ENCODE assay signal across 8 cellular contexts in genomic region chr6:53544050-53544499, GRCh38. TPM values are rescaled to one million over a fixed set of nuclear protein-coding genes. Genes with fewer than 3 reads are reported as not detected.
A peak's percentile ranks its signal among the peaks of the same experiment; 100 is the strongest.
DNase-seq lines count a peak whose midpoint lies in the region; ATAC-seq, FAIRE-seq and TF ChIP-seq lines count a peak whose summit lies in the region.

No MANE protein-coding gene starts in this region.

- in situ Hi-C loops in GM13976 (cut with MboI; ENCODE audit: low sequenced_read_pairs, unreplicated experiment): no loop called here

- intact Hi-C loops in Caco-2 (cut with micrococcal nuclease; ENCODE audit: unreplicated experiment) (loop anchor here (2.0 kb wide), 1 partner anchor 251 kb away; the partner anchor contains the start of gene LRRC1), adrenal gland (cut with DNase I) (loop anchor here (5.0 kb wide), 2 partner anchors 47 to 108 kb away; no protein-coding TSS in a partner anchor), kidney (cut with DNase I) (no loop called here)

- peaks cover 23% of the 10 kb centered on the region for H3K4me1 Mint-ChIP-seq in Caco-2 (ENCODE audit: low read depth, unreplicated experiment)

- no peaks in the 10 kb centered on the region for H3K27me3 ChIP-seq in Caco-2 (replicated peaks; ENCODE audit: control insufficient read depth, insufficient read depth, low read length)
- H3K27me3 ChIP-seq in adrenal gland: no peaks in the 10 kb centered on the region
- no peaks in the 10 kb centered on the region for H3K27me3 ChIP-seq in suprapubic skin

- TF ChIP-seq POLR2A in adrenal gland (IDR thresholded peaks at IDR 0.05) (no peak), suprapubic skin (IDR thresholded peaks at IDR 0.05) (no peak)

- peak overlapping the region; percentile 71 for H3K27ac ChIP-seq in KOPT-K1 (ENCODE audit: low read depth, low read length, poor library complexity, severe bottlenecking)
- peak overlapping the region; percentile 92 to 98 (median 95) for H3K27ac ChIP-seq in adrenal gland
- peak overlapping the region; percentile 87 to 93 for H3K27ac ChIP-seq in kidney (ENCODE audit: low read depth in 2 of 2, low read length in 2 of 2)
- peak overlapping the region; percentile 97 for H3K27ac ChIP-seq in suprapubic skin

- POLR2A ChIA-PET in Caco-2 (lab: Charles Lee): interaction anchor here (1.5 to 1.9 kb wide), 3 partner anchors 70 to 184 kb away, joined by 5 to 18 read pairs (median 5); no protein-coding TSS in a partner anchor

- TF ChIP-seq CTCF in Caco-2 (IDR thresholded peaks at IDR 0.05; ENCODE audit: insufficient read depth in 1 of 2, low read depth in 1 of 2, low read length in 1 of 2, severe bottlenecking in 1 of 2, unreplicated experiment in 1 of 2) (no peak), adrenal gland (IDR thresholded peaks at IDR 0.05) (no peak), kidney (IDR thresholded peaks at IDR 0.05; ENCODE audit: borderline replicate concordance, extremely low read depth, insufficient read depth) (no peak), suprapubic skin (IDR thresholded peaks at IDR 0.05) (no peak), GM13976 (IDR thresholded peaks at IDR 0.05; ENCODE audit: borderline replicate concordance, control extremely low read depth, extremely low read depth, insufficient read depth, missing control alignments) (no peak)

- peaks cover 28% of the 10 kb centered on the region for H3K36me3 Mint-ChIP-seq in Caco-2 (ENCODE audit: insufficient read depth, unreplicated experiment)

- no peaks in the 10 kb centered on the region for H3K9me3 Mint-ChIP-seq in Caco-2 (ENCODE audit: unreplicated experiment)

- H3K27ac Mint-ChIP-seq in Caco-2 (ENCODE audit: unreplicated experiment): peak overlapping the region; percentile 89

- CTCF ChIA-PET in Caco-2 (lab: Charles Lee): interaction anchor here (0.6 to 1.6 kb wide), 4 partner anchors 48 to 255 kb away, joined by 3 to 16 read pairs (median 4); no protein-coding TSS in a partner anchor

- DNase-seq in Caco-2 (no peak), adrenal gland (peak in 2 of 7 donors; percentile 36 to 56), kidney (no peak), suprapubic skin (ENCODE audit: low spot score in 2 of 2) (no peak), GM13976 (ENCODE audit: low spot score) (no peak), LoVo (ENCODE audit: low spot score) (no peak)

- peak overlapping the region; percentile 67 to 85 for H3K9ac ChIP-seq in kidney (ENCODE audit: low read length in 2 of 2)

- TF ChIP-seq EP300 in suprapubic skin (IDR thresholded peaks at IDR 0.05): no peak

- H3K27me3 Mint-ChIP-seq in Caco-2 (ENCODE audit: insufficient read depth, unreplicated experiment): no peaks in the 10 kb centered on the region

- peak overlapping the region; percentile 98 for H3K4me3 ChIP-seq in Caco-2 (ENCODE audit: low read depth, low read length)
- peak overlapping the region; percentile 45 to 90 (median 62) for H3K4me3 ChIP-seq in adrenal gland
- H3K4me3 ChIP-seq in kidney (ENCODE audit: low read length in 2 of 2): peak overlapping the region; percentile 74 to 88
- peak overlapping the region; percentile 91 for H3K4me3 ChIP-seq in suprapubic skin

- ATAC-seq in HG03520 (IDR thresholded peaks at IDR 0.05; ENCODE audit: unreplicated experiment): no peak

- WGBS in adrenal gland, 4 donors: 0 to 1% (median 0%) methylated on average over 23 to 33 of the region's 33 CpGs
- under 1% methylated on average over 26 of the region's 33 CpGs for WGBS in suprapubic skin

- peak overlapping the region; percentile 98 for H3K4me3 Mint-ChIP-seq in Caco-2 (ENCODE audit: unreplicated experiment)

- BruUV-seq in Caco-2 (replicated peaks; lab: Mats Ljungman, UMichigan): no TSS peak

- no peak for FAIRE-seq in kidney (lab: Jason Lieb, UNC)

- H3K36me3 ChIP-seq in Caco-2 (ENCODE audit: control insufficient read depth, insufficient read depth, low read length) (no peaks in the 10 kb centered on the region; the same call in none of the 2 replicates), KOPT-K1 (ENCODE audit: insufficient read depth, low read length) (peaks cover 12% of the 10 kb centered on the region; the same call in 1 of the 2 replicates), adrenal gland (replicated peaks in 1 of 2) (no peaks in the 10 kb centered on the region), kidney (ENCODE audit: control insufficient read depth in 1 of 2, insufficient read depth in 2 of 2, low read length in 2 of 2) (no peaks in the 10 kb centered on the region), suprapubic skin (no peaks in the 10 kb centered on the region)

- H3K4me1 ChIP-seq in Caco-2: peaks cover 14% of the 10 kb centered on the region
- peaks cover 0 to 47% of the 10 kb centered on the region in 2 donors for H3K4me1 ChIP-seq in adrenal gland (replicated peaks in 1 of 2)
- peaks cover 9 to 19% of the 10 kb centered on the region in 2 donors for H3K4me1 ChIP-seq in kidney (ENCODE audit: control insufficient read depth in 1 of 2, insufficient read depth in 1 of 2, low read depth in 1 of 2, low read length in 2 of 2)
- peaks cover 38% of the 10 kb centered on the region for H3K4me1 ChIP-seq in suprapubic skin

- H3K9me3 ChIP-seq in Caco-2 (no peaks in the 10 kb centered on the region), KOPT-K1 (ENCODE audit: insufficient read depth, low read length, poor library complexity, severe bottlenecking) (no peaks in the 10 kb centered on the region), adrenal gland (replicated peaks in 1 of 3) (no peaks in the 10 kb centered on the region), kidney (ENCODE audit: control insufficient read depth in 1 of 2, low read length in 2 of 2) (no peaks in the 10 kb centered on the region), suprapubic skin (no peaks in the 10 kb centered on the region)

RNA-seq across cellular contexts. Expression of gene GCLC, which starts 0.8 kb away (rescaled TPM):
- total RNA-seq in Caco-2 (2022): 70.1 and 88.9 TPM in 2 replicates
- total RNA-seq in adrenal gland: 10 to 100 TPM; 26.5 to 62.1 (median 37.9) TPM
- polyA plus RNA-seq in adrenal gland: 100 to 1,000 TPM in 1 of 3 donors, 10 to 100 TPM in 1, 1 to 10 TPM in 1; 7.3 to 116 (median 12.7) TPM
- 31.8 TPM for total RNA-seq in kidney
- 14.8 TPM for polyA plus RNA-seq in kidney (ENCODE audit: insufficient read depth, low read depth, low replicate concordance)
- total RNA-seq in suprapubic skin: 10 to 100 TPM; 47.3 to 65.0 (median 51.1) TPM
